8 cellular contexts compared by ENCODE assay signal in genomic region chr6:69835414-69836179, GRCh38. TPM values are rescaled to one million over a fixed set of nuclear protein-coding genes. Genes with fewer than 3 reads are reported as not detected.
DNase-seq lines count a peak whose midpoint lies in the region; ATAC-seq and TF ChIP-seq lines count a peak whose summit lies in the region.

No MANE protein-coding gene starts in this region.

- intact Hi-C loops in left ventricle myocardium inferior (cut with micrococcal nuclease), result loop anchor here (5.0 kb wide), 1 partner anchor 272 kb away; no protein-coding TSS in a partner anchor

- H3K4me1 ChIP-seq in CD4-positive, CD25-positive, alpha-beta regulatory T cell (ENCODE audit: control insufficient read depth, insufficient read depth, low read length, poor library complexity, severe bottlenecking), result no peaks in the 10 kb centered on the region
- H3K4me1 ChIP-seq in left ventricle myocardium inferior, result no peaks in the 10 kb centered on the region
- no peaks in the 10 kb centered on the region for H3K4me1 ChIP-seq in smooth muscle cell (ENCODE audit: low read depth)

- H4K20me1 ChIP-seq in smooth muscle cell (ENCODE audit: low read depth), result no peaks in the 10 kb centered on the region

- peak overlapping the region; percentile 68 for H3K4me2 ChIP-seq in smooth muscle cell

- no peak overlapping the region for H3K4me3 ChIP-seq in CD4-positive, CD25-positive, alpha-beta regulatory T cell (ENCODE audit: low read depth, low read length)
- H3K4me3 ChIP-seq in WI38 (ENCODE audit: low read depth, low read length) (no peak overlapping the region), left ventricle myocardium inferior (no peak overlapping the region), smooth muscle cell (peak overlapping the region; percentile 23)

- 6% methylated on average over 5 of the region's 5 CpGs for WGBS in smooth muscle cell (ENCODE audit: low lambda C conversion rate)

- peaks cover 0 to 1% (median 0%) of the 10 kb centered on the region in 7 donors for H3K9me3 Mint-ChIP-seq in CD4-positive, CD25-positive, alpha-beta regulatory T cell

- H3K36me3 ChIP-seq in CD4-positive, CD25-positive, alpha-beta regulatory T cell (ENCODE audit: control insufficient read depth, insufficient read depth, low read length), result no peaks in the 10 kb centered on the region
- H3K36me3 ChIP-seq in left ventricle myocardium inferior (no peaks in the 10 kb centered on the region), smooth muscle cell (ENCODE audit: low read depth) (no peaks in the 10 kb centered on the region)

- peaks cover 43% of the 10 kb centered on the region for H3K27me3 Mint-ChIP-seq in CD4-positive, CD25-positive, alpha-beta regulatory T cell

- no peaks in the 10 kb centered on the region for H3K36me3 Mint-ChIP-seq in CD4-positive, CD25-positive, alpha-beta regulatory T cell

- no peak overlapping the region for H3K9ac ChIP-seq in smooth muscle cell (ENCODE audit: low read depth)

- H3K27ac ChIP-seq in CD4-positive, CD25-positive, alpha-beta regulatory T cell (ENCODE audit: insufficient read depth, low read length, poor library complexity, severe bottlenecking), result no peak overlapping the region
- H3K27ac ChIP-seq in left ventricle myocardium inferior (replicated peaks) (no peak overlapping the region), smooth muscle cell (ENCODE audit: low read depth) (no peak overlapping the region)

- DNase-seq in CD4-positive, CD25-positive, alpha-beta regulatory T cell, result peak in 2 of 3 donors; percentile 28 to 67
- peak; percentile 8 for DNase-seq in NCI-H146 treated with DMSO at 0.1 percent for 48 hours (lab: John Stamatoyannopoulos, UW; ENCODE audit: unreplicated experiment)
- no peak for DNase-seq in left ventricle myocardium inferior
- DNase-seq in smooth muscle cell (lab: John Stamatoyannopoulos, UW; ENCODE audit: unreplicated experiment), result no peak
- no peak for DNase-seq in stimulated activated CD8-positive, alpha-beta memory T cell treated with anti-CD3 and anti-CD28 coated beads, Interleukin-4, amount 100 ng/mL, for 48 hours

- no peaks in the 10 kb centered on the region for H3F3A ChIP-seq in smooth muscle cell (ENCODE audit: low read depth)

- ATAC-seq in CD4-positive, CD25-positive, alpha-beta regulatory T cell (ENCODE audit: low read depth in 2 of 2), result peak; percentile 59 to 64
- peak; percentile 76 for ATAC-seq in GM18499 (IDR thresholded peaks at IDR 0.05; ENCODE audit: insufficient read depth, unreplicated experiment)
- peak; percentile 86 for ATAC-seq in HG02798 (IDR thresholded peaks at IDR 0.05; ENCODE audit: poor library complexity, unreplicated experiment)

- peak overlapping the region; percentile 64 for H2AFZ ChIP-seq in smooth muscle cell (ENCODE audit: low read depth)

- no peak overlapping the region for H3K4me3 Mint-ChIP-seq in CD4-positive, CD25-positive, alpha-beta regulatory T cell

- H3K4me1 Mint-ChIP-seq in CD4-positive, CD25-positive, alpha-beta regulatory T cell, result peaks cover 0 to 7% (median 3%) of the 10 kb centered on the region in 4 donors

- peaks cover 13% of the 10 kb centered on the region for H3K27me3 ChIP-seq in CD4-positive, CD25-positive, alpha-beta regulatory T cell (ENCODE audit: control insufficient read depth, insufficient read depth, low read length)
- no peaks in the 10 kb centered on the region for H3K27me3 ChIP-seq in left ventricle myocardium inferior (ENCODE audit: low read depth)
- H3K27me3 ChIP-seq in smooth muscle cell (ENCODE audit: low read depth), result no peaks in the 10 kb centered on the region

- H3K9me3 ChIP-seq in CD4-positive, CD25-positive, alpha-beta regulatory T cell (ENCODE audit: control insufficient read depth in 2 of 2, low read length in 2 of 2), result no peaks in the 10 kb centered on the region
- H3K9me3 ChIP-seq in left ventricle myocardium inferior (replicated peaks) (no peaks in the 10 kb centered on the region), smooth muscle cell (replicated peaks; ENCODE audit: low read depth) (no peaks in the 10 kb centered on the region)

- H3K27ac Mint-ChIP-seq in CD4-positive, CD25-positive, alpha-beta regulatory T cell, result no peak overlapping the region

- peak; percentile 21; the same call in 1 of the 2 replicates for TF ChIP-seq CTCF in WI38 (IDR thresholded peaks at IDR 0.05; ENCODE audit: low read depth, low read length)
- peak; percentile 85 for TF ChIP-seq CTCF in left ventricle myocardium inferior (IDR thresholded peaks at IDR 0.05; ENCODE audit: borderline replicate concordance)
- TF ChIP-seq CTCF in smooth muscle cell (IDR thresholded peaks at IDR 0.05; ENCODE audit: borderline replicate concordance, insufficient read depth, poor library complexity, severe bottlenecking), result peak; percentile 79

- H3K79me2 ChIP-seq in smooth muscle cell (ENCODE audit: low read depth), result no peaks in the 10 kb centered on the region

RNA-seq across cellular contexts. Expression of gene COL19A1, which starts 30.8 kb away (rescaled TPM):
- 0.17 TPM for total RNA-seq in CD4-positive, CD25-positive, alpha-beta regulatory T cell
- polyA plus RNA-seq in CD4-positive, CD25-positive, alpha-beta regulatory T cell, result not detected
- total RNA-seq in left ventricle myocardium inferior (1.9 TPM), smooth muscle cell (1.6 and 1.8 TPM in 2 replicates)
- polyA plus RNA-seq in smooth muscle cell, result 0.55 and 0.79 TPM in 2 replicates

RNA-seq across cellular contexts. Expression of gene LMBRD1, which starts 38.8 kb away (rescaled TPM):
- total RNA-seq in CD4-positive, CD25-positive, alpha-beta regulatory T cell, result 40.8 TPM
- 10 to 100 TPM; 57.1 to 67.2 (median 59.8) TPM for polyA plus RNA-seq in CD4-positive, CD25-positive, alpha-beta regulatory T cell
- total RNA-seq in left ventricle myocardium inferior (43.6 TPM), smooth muscle cell (72.4 and 78.5 TPM in 2 replicates)
- polyA plus RNA-seq in smooth muscle cell, result 22.3 and 33.4 TPM in 2 replicates

Comparison
In these comparisons a context has a peak if more than half of its experiments do, and no peak if none do; other contexts are left out.
1. DNase-seq: peak in CD4-positive, CD25-positive, alpha-beta regulatory T cell (2 of 3) and NCI-H146 treated with DMSO at 0.1 percent for 48 hours (single experiment); none in left ventricle myocardium inferior (single experiment), smooth muscle cell (single experiment) and stimulated activated CD8-positive, alpha-beta memory T cell treated with anti-CD3 and anti-CD28 coated beads, Interleukin-4, amount 100 ng/mL, for 48 hours (single experiment).
2. CTCF ChIP-seq: peak in every context shown above with its lines; median percentile 85 in left ventricle myocardium inferior; 79 in smooth muscle cell; 21 in WI38.
3. Peak in every context shown above with its lines, with median percentiles within 50 percentile points of each other: ATAC-seq.